In genomic region chr7:6652446-6653011, GRCh38 we compare ENCODE assay signal across 14 cellular contexts.
"Had no signal": no experiment of that assay in that cellular context is flagged by ENCODE, and none has a peak within 500 bp of the region (broad histone marks: within the 10 kb centered on the region; RNA-seq: fewer than 3 reads in every experiment).

No MANE protein-coding gene starts in this region.

- ATAC-seq: activated T-helper 17 cell treated with anti-CD3 and anti-CD28 coated beads, Interleukin-2, amount 50 U/mL, for 72 hours; body of pancreas; gastroesophageal sphincter; right cardiac atrium; stimulated activated naive B cell treated with anti-CD40 and anti-IgM and Interleukin-4, amounts not matched to agents 10 μg/mL and 1 μg/mL and 100 μg/mL, for 72 hours had no signal

- H3K27ac Mint-ChIP-seq: activated CD4-positive, alpha-beta memory T cell treated with anti-CD3 and anti-CD28 coated beads, Interleukin-2, amount 10 ng/mL, durations not matched to agents 7 days and 5 days; activated T-helper 17 cell treated with anti-CD3 and anti-CD28 coated beads, Interleukin-2, amount 50 U/mL, for 72 hours; naive B cell; stimulated activated naive B cell treated with anti-CD40 and anti-IgM and Interleukin-4, amounts not matched to agents 10 μg/mL and 1 μg/mL and 100 μg/mL, for 72 hours had no signal

- H3K4me1 Mint-ChIP-seq: activated CD4-positive, alpha-beta memory T cell treated with anti-CD3 and anti-CD28 coated beads, Interleukin-2, amount 10 ng/mL, durations not matched to agents 7 days and 5 days; activated T-helper 17 cell treated with anti-CD3 and anti-CD28 coated beads, Interleukin-2, amount 50 U/mL, for 72 hours; central memory CD8-positive, alpha-beta T cell; naive B cell had no signal

- DNase-seq: activated CD4-positive, alpha-beta memory T cell treated with anti-CD3 and anti-CD28 coated beads, Interleukin-2, amount 10 ng/mL, durations not matched to agents 7 days and 5 days; activated naive CD4-positive, alpha-beta T cell treated with anti-CD3 and anti-CD28 coated beads, Interleukin-2, amount 50 U/mL, for 16 hours; body of pancreas; effector memory CD4-positive, alpha-beta T cell; naive B cell; spleen; stimulated activated CD4-positive, alpha-beta T cell treated with anti-CD3 and anti-CD28 coated beads, Interleukin-1b, Interleukin-23, amount 100 ng/mL, for 48 hours; stimulated activated naive B cell treated with anti-CD40 and anti-IgM and Interleukin-4, amounts not matched to agents 10 μg/mL and 1 μg/mL and 100 μg/mL, for 72 hours; T-helper 9 cell; transverse colon had no signal

- H3K27me3 Mint-ChIP-seq: activated CD4-positive, alpha-beta memory T cell treated with anti-CD3 and anti-CD28 coated beads, Interleukin-2, amount 10 ng/mL, durations not matched to agents 7 days and 5 days; activated T-helper 17 cell treated with anti-CD3 and anti-CD28 coated beads, Interleukin-2, amount 50 U/mL, for 72 hours; central memory CD8-positive, alpha-beta T cell; naive B cell; stimulated activated naive B cell treated with anti-CD40 and anti-IgM and Interleukin-4, amounts not matched to agents 10 μg/mL and 1 μg/mL and 100 μg/mL, for 72 hours had no signal

- H3K4me3 Mint-ChIP-seq: activated CD4-positive, alpha-beta memory T cell treated with anti-CD3 and anti-CD28 coated beads, Interleukin-2, amount 10 ng/mL, durations not matched to agents 7 days and 5 days; activated T-helper 17 cell treated with anti-CD3 and anti-CD28 coated beads, Interleukin-2, amount 50 U/mL, for 72 hours; central memory CD8-positive, alpha-beta T cell; naive B cell; stimulated activated naive B cell treated with anti-CD40 and anti-IgM and Interleukin-4, amounts not matched to agents 10 μg/mL and 1 μg/mL and 100 μg/mL, for 72 hours had no signal

- H3K9me3 Mint-ChIP-seq: activated T-helper 17 cell treated with anti-CD3 and anti-CD28 coated beads, Interleukin-2, amount 50 U/mL, for 72 hours; central memory CD8-positive, alpha-beta T cell had no signal
